1 cellular context compared by ENCODE assay signal in genomic region chr5:148163345-148163744, GRCh38.
TF ChIP-seq lines count a peak whose summit lies in the region.

No MANE protein-coding gene starts in this region.

TF ChIP-seq in HepG2, 621 proteins besides CTCF, POLR2A, EP300 and RAD21:
- TF ChIP-seq ZNF124 (CRISPR knock-in tag; IDR thresholded peaks at IDR 0.05): no peak
